In the genomic region with DNA sequence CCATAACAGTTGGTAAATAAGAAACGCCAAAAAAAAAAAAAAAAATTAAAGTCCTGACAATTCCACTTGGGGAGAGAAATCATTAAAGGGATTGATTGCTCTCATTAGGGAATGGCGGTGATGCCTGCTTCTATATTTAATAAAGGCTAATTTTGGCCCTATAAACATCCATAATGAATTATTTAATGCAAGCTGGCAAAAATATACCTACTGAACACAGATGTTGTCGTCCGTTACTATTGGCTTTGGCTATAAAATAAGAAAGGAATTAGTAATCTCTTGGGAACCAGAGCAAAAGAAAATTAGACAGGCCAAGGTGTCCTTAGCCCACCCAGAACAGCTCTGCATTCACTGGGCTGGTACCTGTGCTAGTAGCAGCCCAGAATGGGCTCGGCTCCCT, we compare ENCODE assay signal across 16 cellular contexts.
DNase-seq lines count a peak whose midpoint lies in the region; ATAC-seq, FAIRE-seq and TF ChIP-seq lines count a peak whose summit lies in the region.
"Had no signal": no experiment of that assay in that cellular context is flagged by ENCODE, and none has a peak within 500 bp of the region (broad histone marks: within the 10 kb centered on the region; RNA-seq: fewer than 3 reads in every experiment).

No MANE protein-coding gene starts in this region.

- no peaks in the 10 kb centered on the region for H3K36me3 ChIP-seq in SK-N-SH (replicated peaks in 1 of 2; ENCODE audit: control insufficient read depth in 1 of 2, insufficient read depth in 2 of 2, low read length in 1 of 2)
- H3K36me3 ChIP-seq in Loucy (ENCODE audit: insufficient read depth, low read length) = no peaks in the 10 kb centered on the region
- H3K36me3 ChIP-seq in H1 (ENCODE audit: control insufficient read depth in 2 of 4, insufficient read depth in 4 of 4, low read length in 3 of 4) = no peaks in the 10 kb centered on the region; a peak in 1 of 8 replicates
- H3K36me3 ChIP-seq in testis (ENCODE audit: low read depth, missing control alignments) = no peaks in the 10 kb centered on the region
- H3K36me3 ChIP-seq: BLaER1 treated with 17β-estradiol and CSF1 and Interleukin-3, amounts not matched to agents 10 nM and 100 nM had no signal

- H2AK5ac ChIP-seq in H1 (ENCODE audit: low read depth, low read length) = no peak overlapping the region

- FAIRE-seq in H1 (lab: Jason Lieb, UNC) = no peak
- FAIRE-seq: GM19239 had no signal

- H3K4me1 ChIP-seq in SK-N-SH (ENCODE audit: control insufficient read depth in 1 of 2, insufficient read depth in 2 of 2, low read depth in 1 of 2, low read length in 1 of 2) (peaks cover 49 to 55% of the 10 kb centered on the region in 2 experiments; a peak in 3 of 4 replicates), Loucy (ENCODE audit: insufficient read depth, low read length, poor library complexity, severe bottlenecking) (peaks cover 67% of the 10 kb centered on the region), H1 (replicated peaks in 1 of 4; ENCODE audit: control insufficient read depth in 3 of 4, insufficient read depth in 4 of 4, low read length in 3 of 4) (peaks cover 4 to 17% (median 12%) of the 10 kb centered on the region in 4 experiments; a peak in 6 of 7 replicates), testis (no peaks in the 10 kb centered on the region)

- H3K79me2 ChIP-seq in SK-N-SH (ENCODE audit: insufficient read depth) (no peaks in the 10 kb centered on the region), Loucy (ENCODE audit: insufficient read depth, low read length) (no peaks in the 10 kb centered on the region), H1 (ENCODE audit: control insufficient read depth in 1 of 2, insufficient read depth in 2 of 2, low read length in 2 of 2) (no peaks in the 10 kb centered on the region)

- DNase-seq in SK-N-SH (no peak), H1 (ENCODE audit: low read depth in 1 of 2, low spot score in 2 of 2) (no peak), inferior parietal cortex (ENCODE audit: extremely low spot score) (no peak), NCI-H1694 (lab: John Stamatoyannopoulos, UW) (no peak), testis (no peak)
- DNase-seq: Calu3; CD8-positive, alpha-beta T cell; DMS79 treated with DMSO at 0.1 percent for 48 hours; GF-D8; H7 had no signal

- H3K9me3 ChIP-seq in SK-N-SH (no peaks in the 10 kb centered on the region), Loucy (ENCODE audit: insufficient read depth, low read depth, low read length) (no peaks in the 10 kb centered on the region), H1 (ENCODE audit: insufficient read depth in 2 of 2, low read depth in 1 of 2, low read length in 1 of 2) (no peaks in the 10 kb centered on the region), testis (no peaks in the 10 kb centered on the region)

- H2BK120ac ChIP-seq in H1 (replicated peaks; ENCODE audit: low read depth, low read length) = peak overlapping the region; percentile 41

- H4K20me1 ChIP-seq in SK-N-SH (ENCODE audit: insufficient read depth) (no peaks in the 10 kb centered on the region), Loucy (ENCODE audit: insufficient read depth, low read length, poor library complexity, severe bottlenecking) (no peaks in the 10 kb centered on the region), H1 (replicated peaks in 1 of 2; ENCODE audit: control insufficient read depth in 1 of 2, insufficient read depth in 2 of 2, low read length in 2 of 2) (no peaks in the 10 kb centered on the region)
- H4K20me1 ChIP-seq: BLaER1 treated with 17β-estradiol and CSF1 and Interleukin-3, amounts not matched to agents 10 nM and 100 nM had no signal

- no peak overlapping the region for H2BK15ac ChIP-seq in H1 (ENCODE audit: low read length)

- H2BK5ac ChIP-seq in H1 (ENCODE audit: low read depth, low read length) = no peak overlapping the region

- H3K23me2 ChIP-seq in H1 (ENCODE audit: low read depth, low read length) = no peaks in the 10 kb centered on the region

- TF ChIP-seq RAD21 in SK-N-SH (IDR thresholded peaks at IDR 0.05; ENCODE audit: low read length) (no peak; the same call in 1 of the 2 replicates), H1 (IDR thresholded peaks at IDR 0.05 in 1 of 2, conservative IDR thresholded peaks at IDR 0.05 in 1 of 2; ENCODE audit: low read depth in 2 of 2, low read length in 2 of 2) (no peak)

- CTCF ChIA-PET in SK-N-SH (lab: Yijun Ruan, JAX) = interaction anchor here (0.6 to 1.8 kb wide), 9 partner anchors 30 to 1323 kb away, joined by 3 to 7 read pairs (median 3); no protein-coding TSS in a partner anchor
- CTCF ChIA-PET in H1 (lab: Charles Lee; ENCODE audit: partially characterized antibody) = interaction anchor here (0.7 to 1.7 kb wide), 2 partner anchors 64 to 231 kb away, joined by 3 to 4 read pairs; no protein-coding TSS in a partner anchor

- no peak overlapping the region for H3K4ac ChIP-seq in H1 (replicated peaks; ENCODE audit: insufficient read length, low read depth, low read length)

- no peak overlapping the region for H3K14ac ChIP-seq in H1 (ENCODE audit: insufficient read length)

- intact Hi-C loops in testis (cut with DNase I; ENCODE audit: low total_unique reads) = no loop called here

- H3K27me3 ChIP-seq in SK-N-SH (ENCODE audit: insufficient read depth) (no peaks in the 10 kb centered on the region), Loucy (ENCODE audit: insufficient read depth, low read length, poor library complexity, severe bottlenecking) (peaks cover 25% of the 10 kb centered on the region), H1 (replicated peaks in 1 of 4; ENCODE audit: control insufficient read depth in 3 of 4, extremely low read depth in 1 of 4, insufficient read depth in 3 of 4, low read length in 3 of 4) (no peaks in the 10 kb centered on the region; a peak in 2 of 7 replicates), testis (no peaks in the 10 kb centered on the region)
- H3K27me3 ChIP-seq: BLaER1 treated with 17β-estradiol and CSF1 and Interleukin-3, amounts not matched to agents 10 nM and 100 nM had no signal

- WGBS in SK-N-SH (ENCODE audit: low lambda C conversion rate) = 61% methylated on average over 5 of the region's 5 CpGs
- WGBS in H1 (ENCODE audit: extremely low coverage in 1 of 2, insufficient coverage in 1 of 2, insufficient read length in 1 of 2, insufficient replicate concordance in 2 of 2, low coverage in 1 of 2, low lambda C conversion rate in 2 of 2, missing lambda C conversion rate in 1 of 2), 2 experiments = 85% methylated on average over 5 of the region's 5 CpGs; no CpG with 5 or more reads in 1 of the 2 experiments
- WGBS in testis, 2 donors = 89 to 92% methylated on average over 5 of the region's 5 CpGs

- H3K18ac ChIP-seq in H1 (ENCODE audit: extremely low read depth, low read length) = no peak overlapping the region; the same call in 1 of the 2 replicates

- no peak overlapping the region for H4K8ac ChIP-seq in H1 (ENCODE audit: extremely low read depth, insufficient read depth, low read length)

- no peak overlapping the region for H2BK20ac ChIP-seq in H1 (ENCODE audit: low read length)

- TF ChIP-seq POLR2A in H1 (IDR thresholded peaks at IDR 0.05; ENCODE audit: control extremely low read depth in 1 of 2, low read depth in 2 of 2, low read length in 2 of 2) (no peak), testis (IDR thresholded peaks at IDR 0.05) (no peak)

- H2AFZ ChIP-seq in SK-N-SH (ENCODE audit: low read depth) = peak overlapping the region; percentile 39
- H2AFZ ChIP-seq in Loucy (ENCODE audit: low read length) = no peak overlapping the region
- no peak overlapping the region for H2AFZ ChIP-seq in H1 (ENCODE audit: low read length)
- H2AFZ ChIP-seq: GM23338 had no signal

- H3K4me2 ChIP-seq in SK-N-SH (peak overlapping the region; percentile 8; the same call in 1 of the 2 replicates), Loucy (ENCODE audit: low read depth, low read length, poor library complexity, severe bottlenecking) (peak overlapping the region; percentile 57), H1 (ENCODE audit: insufficient read depth in 1 of 2, low read depth in 2 of 2, low read length in 2 of 2) (no peak overlapping the region)
- H3K4me2 ChIP-seq: GM23338 had no signal

- no peak for ATAC-seq in SK-N-SH treated with all-trans-retinoic acid at 6 μM for 48 hours
- ATAC-seq: CD8-positive, alpha-beta T cell; GM23338 had no signal

- H3K9me2 ChIP-seq in SK-N-SH (no peaks in the 10 kb centered on the region), Loucy (replicated peaks; ENCODE audit: low read depth, low read length) (no peaks in the 10 kb centered on the region)

- H3K4me3 ChIP-seq in SK-N-SH (ENCODE audit: low read depth in 2 of 2, low read length in 1 of 2) (no peak overlapping the region), Loucy (ENCODE audit: low read length, poor library complexity, severe bottlenecking) (peak overlapping the region; percentile 43), H1 (ENCODE audit: extremely low read depth in 1 of 4, insufficient read depth in 2 of 4, low read depth in 3 of 4, low read length in 4 of 4) (no peak overlapping the region), testis (no peak overlapping the region)
- H3K4me3 ChIP-seq: BLaER1 treated with 17β-estradiol and CSF1 and Interleukin-3, amounts not matched to agents 10 nM and 100 nM; GM23338 had no signal

- H3K23ac ChIP-seq in H1 (ENCODE audit: insufficient read length) = no peak overlapping the region

- H3K27ac ChIP-seq in SK-N-SH (ENCODE audit: low read depth in 2 of 2, low read length in 1 of 2) (peak overlapping the region; percentile 82 to 100), H1 (ENCODE audit: low read depth, low read length) (no peak overlapping the region), testis (no peak overlapping the region)
- H3K27ac ChIP-seq: 22Rv1; BLaER1 treated with 17β-estradiol and CSF1 and Interleukin-3, amounts not matched to agents 10 nM and 100 nM had no signal

- TF ChIP-seq CTCF in SK-N-SH (IDR thresholded peaks at IDR 0.05) (no peak), Loucy (conservative IDR thresholded peaks at IDR 0.05; ENCODE audit: low read length) (no peak), H1 (IDR thresholded peaks at IDR 0.05; ENCODE audit: control extremely low read depth in 1 of 3, insufficient read depth in 1 of 3, low read depth in 1 of 3, low read length in 3 of 3) (no peak), testis (IDR thresholded peaks at IDR 0.05) (no peak)

- no peaks in the 10 kb centered on the region for H3K79me1 ChIP-seq in H1 (ENCODE audit: low read depth, low read length)

- no peak overlapping the region for H4K5ac ChIP-seq in H1 (ENCODE audit: insufficient read length, low read depth, low read length)

- H2BK12ac ChIP-seq in H1 (ENCODE audit: low read depth, low read length) = no peak overlapping the region; the same call in 1 of the 2 replicates

- H3K56ac ChIP-seq in H1 (replicated peaks; ENCODE audit: insufficient read length, low read depth, low read length) = no peak overlapping the region

- no peak overlapping the region for H4K91ac ChIP-seq in H1 (replicated peaks; ENCODE audit: insufficient read length, low read length)

- TF ChIP-seq EP300 in SK-N-SH (IDR thresholded peaks at IDR 0.05; ENCODE audit: borderline replicate concordance in 1 of 2, low read depth in 1 of 2, low read length in 1 of 2) = no peak
- no peak for TF ChIP-seq EP300 in H1 (IDR thresholded peaks at IDR 0.05; ENCODE audit: borderline replicate concordance in 1 of 2, low read depth in 2 of 2, low read length in 2 of 2)

- H3F3A ChIP-seq in SK-N-SH (replicated peaks; ENCODE audit: insufficient read depth) = peaks cover 21% of the 10 kb centered on the region
- no peaks in the 10 kb centered on the region; the same call in 1 of the 2 replicates for H3F3A ChIP-seq in Loucy (ENCODE audit: low read depth)

- POLR2A ChIA-PET in SK-N-SH (lab: Yijun Ruan, JAX) (interaction anchor here (0.6 kb wide), 2 partner anchors 51 to 342 kb away, joined by 3 read pairs; no protein-coding TSS in a partner anchor), H1 (lab: Charles Lee; ENCODE audit: partially characterized antibody) (no interaction called here)

- H3K9ac ChIP-seq in SK-N-SH (peak overlapping the region; percentile 35; the same call in 1 of the 2 replicates), Loucy (ENCODE audit: low read depth, low read length, poor library complexity, severe bottlenecking) (no peak overlapping the region), H1 (replicated peaks in 1 of 4; ENCODE audit: extremely low read depth in 1 of 4, low read depth in 3 of 4, low read length in 3 of 4) (no peak overlapping the region)
- H3K9ac ChIP-seq: BLaER1 treated with 17β-estradiol and CSF1 and Interleukin-3, amounts not matched to agents 10 nM and 100 nM had no signal

Comparison
In these comparisons a context has a peak if more than half of its experiments do, and no peak if none do; other contexts are left out.
1. H3K27ac ChIP-seq: peak in SK-N-SH (2 of 2); none in H1 (single experiment) and testis (0 of 2).
2. H3K4me2 ChIP-seq: peak in SK-N-SH (single experiment) and Loucy (single experiment); none in H1 (0 of 2).